24 cellular contexts compared by ENCODE assay signal in the genomic region with DNA sequence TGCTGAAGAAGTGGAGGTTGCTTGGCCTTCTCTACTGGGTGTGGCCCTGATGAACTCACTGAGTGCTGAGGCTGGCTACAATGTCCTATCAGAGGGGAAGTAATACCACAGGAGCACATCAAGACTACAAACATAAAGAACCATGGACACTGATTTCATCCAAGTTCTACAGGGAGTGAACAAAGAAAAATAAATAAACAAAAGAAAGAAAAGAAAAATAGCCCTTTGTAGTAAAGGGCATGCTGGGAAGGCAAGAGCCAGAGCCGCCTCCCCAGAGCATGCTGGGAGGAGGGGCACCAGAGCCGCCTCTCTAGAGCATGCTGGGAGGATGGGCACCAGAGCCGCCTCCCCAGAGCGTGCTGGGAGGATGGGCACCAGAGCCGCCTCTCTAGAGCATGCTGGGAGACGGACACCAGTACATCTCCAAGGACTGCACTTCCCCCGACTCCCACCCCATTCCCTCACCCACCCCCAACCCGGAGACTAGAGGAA.
DNase-seq lines count a peak whose midpoint lies in the region; TF ChIP-seq lines count a peak whose summit lies in the region.
"Had no signal": no experiment of that assay in that cellular context is flagged by ENCODE, and none has a peak within 500 bp of the region (broad histone marks: within the 10 kb centered on the region; RNA-seq: fewer than 3 reads in every experiment).

No MANE protein-coding gene starts in this region.

- H3K4me1 ChIP-seq in breast epithelium: no peaks in the 10 kb centered on the region
- no peaks in the 10 kb centered on the region for H3K4me1 ChIP-seq in endodermal cell (ENCODE audit: control insufficient read depth, insufficient read depth, low read length)
- H3K4me1 ChIP-seq in neutrophil (ENCODE audit: control insufficient read depth in 1 of 2, insufficient read depth in 1 of 2, low read depth in 1 of 2, low read length in 1 of 2): peaks cover 31 to 32% of the 10 kb centered on the region in 2 experiments
- H3K4me1 ChIP-seq in PC-9 (replicated peaks; ENCODE audit: insufficient read depth): peaks cover 6% of the 10 kb centered on the region

- no peak overlapping the region for H3K4me2 ChIP-seq in PC-9

- peaks cover 37% of the 10 kb centered on the region for H3K9me3 Mint-ChIP-seq in MCF 10A (ENCODE audit: unreplicated experiment)
- peaks cover 41% of the 10 kb centered on the region for H3K9me3 Mint-ChIP-seq in endodermal cell

- no peaks in the 10 kb centered on the region for H4K20me1 ChIP-seq in PC-9 (ENCODE audit: insufficient read depth)

- H2AFZ ChIP-seq in PC-9: no peak overlapping the region

- H3K9me2 ChIP-seq in PC-9 (ENCODE audit: insufficient read depth): no peaks in the 10 kb centered on the region

- peaks cover 31% of the 10 kb centered on the region for H3K4me1 Mint-ChIP-seq in MCF 10A (ENCODE audit: insufficient read depth, unreplicated experiment)
- H3K4me1 Mint-ChIP-seq in endodermal cell: no peaks in the 10 kb centered on the region
- H3K4me1 Mint-ChIP-seq: IgD-negative memory B cell had no signal

- TF ChIP-seq CTCF in MCF 10A (IDR thresholded peaks at IDR 0.05; ENCODE audit: unreplicated experiment) (no peak), breast epithelium (IDR thresholded peaks at IDR 0.05) (no peak), endodermal cell (conservative IDR thresholded peaks at IDR 0.05) (no peak), neutrophil (IDR thresholded peaks at IDR 0.05) (no peak), PC-9 (conservative IDR thresholded peaks at IDR 0.05) (no peak)

- peaks cover 33% of the 10 kb centered on the region for H3F3A ChIP-seq in PC-9 (ENCODE audit: insufficient read depth, low read depth)

- BruUV-seq in MCF 10A (replicated peaks; lab: Mats Ljungman, UMichigan) (no TSS peak), PC-9 (replicated peaks; lab: Mats Ljungman, UMichigan) (no TSS peak)

- DNase-seq in MCF 10A (ENCODE audit: unreplicated experiment): no peak
- no peak for DNase-seq in breast epithelium (ENCODE audit: low spot score in 2 of 2)
- DNase-seq in endodermal cell: peak; percentile 17
- DNase-seq in cerebellum (ENCODE audit: low spot score): no peak
- DNase-seq in NCI-H1436 treated with DMSO at 0.1 percent for 48 hours (lab: John Stamatoyannopoulos, UW): no peak
- DNase-seq in PC-9: no peak
- no peak for DNase-seq in HCEC 1CT
- DNase-seq: DMS 273 treated with DMSO at 0.1 percent for 48 hours; DND-41; H7; Kasumi-1; MM.1S; NCI-H1092; NCI-H146; NCI-H2081; NCI-H2171 treated with DMSO at 0.1 percent for 48 hours; NCI-H446; NCI-H69; NK-92 treated with Interleukin-12 subunit alpha and Interleukin-12 subunit beta, amount 100 ng/mL, for 24 hours; SHP77 had no signal

- no peak for TF ChIP-seq POLR2A in breast epithelium (IDR thresholded peaks at IDR 0.05)

- peaks cover 0 to 5% of the 10 kb centered on the region in 2 donors for H3K9me3 ChIP-seq in breast epithelium
- H3K9me3 ChIP-seq in endodermal cell (ENCODE audit: control insufficient read depth, low read length): peaks cover 40% of the 10 kb centered on the region
- H3K9me3 ChIP-seq in neutrophil: no peaks in the 10 kb centered on the region
- peaks cover 22% of the 10 kb centered on the region for H3K9me3 ChIP-seq in PC-9 (ENCODE audit: insufficient read depth, low read depth)

- H3K27ac ChIP-seq in breast epithelium (no peak overlapping the region), endodermal cell (ENCODE audit: low read depth, low read length) (no peak overlapping the region), neutrophil (peak overlapping the region; percentile 45), PC-9 (no peak overlapping the region)
- H3K27ac ChIP-seq: 22Rv1 had no signal

- H3K27ac Mint-ChIP-seq in MCF 10A (ENCODE audit: low read depth, unreplicated experiment): peak overlapping the region; percentile 43
- no peak overlapping the region for H3K27ac Mint-ChIP-seq in endodermal cell
- H3K27ac Mint-ChIP-seq: CD14-positive monocyte, IgD-negative memory B cell had no signal

- H3K4me3 ChIP-seq in breast epithelium (no peak overlapping the region), endodermal cell (ENCODE audit: low read length) (no peak overlapping the region), neutrophil (ENCODE audit: low read depth in 1 of 2, low read length in 1 of 2) (no peak overlapping the region), PC-9 (no peak overlapping the region)

- H3K36me3 ChIP-seq in breast epithelium (no peaks in the 10 kb centered on the region), endodermal cell (ENCODE audit: control insufficient read depth, insufficient read depth, low read length) (no peaks in the 10 kb centered on the region), neutrophil (no peaks in the 10 kb centered on the region), PC-9 (ENCODE audit: low read depth) (peaks cover 11% of the 10 kb centered on the region)

- no peaks in the 10 kb centered on the region for H3K27me3 Mint-ChIP-seq in MCF 10A (ENCODE audit: insufficient read depth, unreplicated experiment)
- H3K27me3 Mint-ChIP-seq in endodermal cell (ENCODE audit: insufficient read depth): peaks cover 79% of the 10 kb centered on the region

- H3K4me3 Mint-ChIP-seq in MCF 10A (ENCODE audit: unreplicated experiment): no peak overlapping the region
- no peak overlapping the region for H3K4me3 Mint-ChIP-seq in endodermal cell
- H3K4me3 Mint-ChIP-seq: CD14-positive monocyte, IgD-negative memory B cell had no signal

- no peaks in the 10 kb centered on the region for H3K79me2 ChIP-seq in PC-9 (ENCODE audit: low read depth)

- intact Hi-C loops in MCF 10A (cut with micrococcal nuclease): no loop called here
- intact Hi-C loops in breast epithelium (cut with DNase I; ENCODE audit: low total_unique reads): loop anchor here (2.0 kb wide), 1 partner anchor 79 kb away; no protein-coding TSS in a partner anchor
- intact Hi-C loops in PC-9 (cut with micrococcal nuclease; ENCODE audit: unreplicated experiment): no loop called here

- POLR2A ChIA-PET in MCF 10A (lab: Yijun Ruan, JAX): interaction anchor here (0.6 kb wide), 1 partner anchor 10 kb away, joined by 3 read pairs; no protein-coding TSS in a partner anchor
- POLR2A ChIA-PET in PC-9 (lab: Charles Lee; ENCODE audit: unreplicated experiment): no interaction called here

- peaks cover 10% of the 10 kb centered on the region for H3K36me3 Mint-ChIP-seq in MCF 10A (ENCODE audit: insufficient read depth, unreplicated experiment)
- peaks cover 5% of the 10 kb centered on the region for H3K36me3 Mint-ChIP-seq in endodermal cell (ENCODE audit: low read depth)
- H3K36me3 Mint-ChIP-seq: CD14-positive monocyte, IgD-negative memory B cell had no signal

- WGBS in endodermal cell (ENCODE audit: insufficient coverage in 1 of 2, insufficient read length in 1 of 2), 2 experiments: 89 to 100% methylated on average over 2 to 7 of the region's 8 CpGs

- CTCF ChIA-PET in MCF 10A (lab: Yijun Ruan, JAX): interaction anchor here (0.5 kb wide), 1 partner anchor 53 kb away, joined by 3 read pairs; no protein-coding TSS in a partner anchor
- CTCF ChIA-PET in PC-9 (lab: Charles Lee): no interaction called here

- H3K27me3 ChIP-seq in breast epithelium (no peaks in the 10 kb centered on the region), endodermal cell (ENCODE audit: control insufficient read depth, insufficient read depth, low read length, poor library complexity, severe bottlenecking) (peaks cover 95% of the 10 kb centered on the region), neutrophil (no peaks in the 10 kb centered on the region), PC-9 (ENCODE audit: insufficient read depth, low read depth) (no peaks in the 10 kb centered on the region)

- H3K9ac ChIP-seq in endodermal cell (ENCODE audit: extremely low read depth, low read length, poor library complexity, severe bottlenecking): no peak overlapping the region
